ENCODE assay signal across 25 cellular contexts in genomic region chr4:177404342-177404741, GRCh38. TPM values are rescaled to one million over a fixed set of nuclear protein-coding genes. Genes with fewer than 3 reads are reported as not detected.
DNase-seq lines count a peak whose midpoint lies in the region; ATAC-seq, FAIRE-seq and TF ChIP-seq lines count a peak whose summit lies in the region.
"Had no signal": no experiment of that assay in that cellular context is flagged by ENCODE, and none has a peak within 500 bp of the region (broad histone marks: within the 10 kb centered on the region; RNA-seq: fewer than 3 reads in every experiment).

No MANE protein-coding gene starts in this region.

- POLR2A ChIA-PET in SK-N-SH (lab: Yijun Ruan, JAX) (no interaction called here), K562 (lab: Yijun Ruan, JAX) (interaction anchor here (1.0 kb wide), 1 partner anchor 19 kb away, joined by 3 read pairs; no protein-coding TSS in a partner anchor)

- TF ChIP-seq EP300 in SK-N-SH (IDR thresholded peaks at IDR 0.05; ENCODE audit: borderline replicate concordance in 1 of 2, low read depth in 1 of 2, low read length in 1 of 2) (no peak), K562 (IDR thresholded peaks at IDR 0.05; ENCODE audit: low read length) (no peak)

- no peak overlapping the region for H3K27ac Mint-ChIP-seq in GM23338
- H3K27ac Mint-ChIP-seq: B cell; CD4-positive, CD25-positive, alpha-beta regulatory T cell; CD8-positive, alpha-beta T cell; HFFc6 had no signal

- no peaks in the 10 kb centered on the region for H3K9me1 ChIP-seq in K562 (ENCODE audit: control insufficient read depth, insufficient read depth, low read length)

- no peak overlapping the region for H3K14ac ChIP-seq in neuronal stem cell (ENCODE audit: low read length)

- DNase-seq in SK-N-SH (no peak), GM23338 (ENCODE audit: low spot score) (no peak), K562 (ENCODE audit: extremely low read depth in 1 of 4, low spot score in 3 of 4) (no peak), neuronal stem cell (ENCODE audit: low spot score) (no peak), G401 (ENCODE audit: low spot score) (no peak), superior temporal gyrus (ENCODE audit: extremely low spot score) (no peak)
- DNase-seq: Caco-2; CD4-positive, CD25-positive, alpha-beta regulatory T cell; CD8-positive, alpha-beta T cell; DMS79 treated with DMSO at 0.1 percent for 48 hours; GM23248; HFFc6 had no signal

- in situ Hi-C loops in K562 (cut with MboI), result no loop called here
- in situ Hi-C loops in G401 (cut with HindIII; ENCODE audit: low sequenced_read_pairs), result no loop called here

- TF ChIP-seq RAD21 in SK-N-SH (IDR thresholded peaks at IDR 0.05; ENCODE audit: low read length) (no peak), K562 (CRISPR knock-in tag; conservative IDR thresholded peaks at IDR 0.05 in 1 of 2, IDR thresholded peaks at IDR 0.05 in 1 of 2) (no peak)

- peaks cover 17% of the 10 kb centered on the region for H3K4me1 Mint-ChIP-seq in GM23338
- H3K4me1 Mint-ChIP-seq: B cell had no signal

- H3K4me2 ChIP-seq in SK-N-SH (no peak overlapping the region), GM23338 (no peak overlapping the region), K562 (ENCODE audit: insufficient read depth, low read length) (no peak overlapping the region), neuronal stem cell (ENCODE audit: insufficient read depth, low read length, poor library complexity, severe bottlenecking) (no peak overlapping the region)
- H3K4me2 ChIP-seq: BLaER1 had no signal

- H2AK5ac ChIP-seq in neuronal stem cell (ENCODE audit: low read depth, low read length), result no peak overlapping the region

- H3K4me3 ChIP-seq in SK-N-SH (ENCODE audit: low read depth in 2 of 2, low read length in 1 of 2) (no peak overlapping the region), GM23338 (no peak overlapping the region), K562 (no peak overlapping the region), neuronal stem cell (ENCODE audit: low read length in 2 of 2) (no peak overlapping the region)
- H3K4me3 ChIP-seq: BLaER1, GM12878, GM23248, HAP-1 had no signal

- H3K27me3 ChIP-seq in SK-N-SH (ENCODE audit: insufficient read depth) (no peaks in the 10 kb centered on the region), GM23338 (ENCODE audit: insufficient read depth) (no peaks in the 10 kb centered on the region), K562 (ENCODE audit: control insufficient read depth in 2 of 2, insufficient read depth in 2 of 2, low read length in 2 of 2) (peaks cover 11 to 21% of the 10 kb centered on the region in 2 experiments; a peak in 4 of 5 replicates), neuronal stem cell (ENCODE audit: control insufficient read depth in 3 of 3, insufficient read depth in 3 of 3, low read depth in 1 of 3, low read length in 3 of 3) (no peaks in the 10 kb centered on the region)
- H3K27me3 ChIP-seq: BLaER1 had no signal

- no peaks in the 10 kb centered on the region for H3K79me2 ChIP-seq in SK-N-SH (ENCODE audit: insufficient read depth)
- H3K79me2 ChIP-seq in GM23338 (replicated peaks; ENCODE audit: insufficient read depth), result no peaks in the 10 kb centered on the region
- H3K79me2 ChIP-seq in K562 (ENCODE audit: control insufficient read depth, insufficient read depth, low read length), result no peaks in the 10 kb centered on the region

- H3K79me1 ChIP-seq in neuronal stem cell (ENCODE audit: low read depth, low read length), result no peaks in the 10 kb centered on the region

- TF ChIP-seq POLR2A in K562 (conservative IDR thresholded peaks at IDR 0.05), result no peak

- H3K4ac ChIP-seq in neuronal stem cell (ENCODE audit: low read length), result no peak overlapping the region

- H3K18ac ChIP-seq in neuronal stem cell (ENCODE audit: low read length), result no peak overlapping the region

- H2AFZ ChIP-seq in SK-N-SH (ENCODE audit: low read depth), result 0 out of 2 replicates have a peak overlapping the region, but pooled peaks have one; percentile 8
- peak overlapping the region; percentile 76; the same call in 1 of the 2 replicates for H2AFZ ChIP-seq in GM23338
- no peak overlapping the region for H2AFZ ChIP-seq in K562 (ENCODE audit: low read depth, low read length)
- peak overlapping the region; percentile 38 for H2AFZ ChIP-seq in neuronal stem cell (ENCODE audit: low read length)
- H2AFZ ChIP-seq: GM23248 had no signal

- no peaks in the 10 kb centered on the region for H4K20me1 ChIP-seq in SK-N-SH (ENCODE audit: insufficient read depth)
- no peaks in the 10 kb centered on the region for H4K20me1 ChIP-seq in GM23338 (replicated peaks; ENCODE audit: insufficient read depth)
- no peaks in the 10 kb centered on the region for H4K20me1 ChIP-seq in K562 (replicated peaks; ENCODE audit: control insufficient read depth, insufficient read depth, low read length)
- H4K20me1 ChIP-seq: BLaER1 had no signal

- H3K36me3 ChIP-seq in SK-N-SH (replicated peaks in 1 of 2; ENCODE audit: control insufficient read depth in 1 of 2, insufficient read depth in 2 of 2, low read length in 1 of 2) (no peaks in the 10 kb centered on the region), GM23338 (ENCODE audit: insufficient read depth) (no peaks in the 10 kb centered on the region), K562 (ENCODE audit: control insufficient read depth, insufficient read depth, low read length) (no peaks in the 10 kb centered on the region), neuronal stem cell (replicated peaks in 1 of 2; ENCODE audit: control insufficient read depth in 2 of 2, insufficient read depth in 2 of 2, low read length in 2 of 2) (no peaks in the 10 kb centered on the region)
- H3K36me3 ChIP-seq: BLaER1, HAP-1 had no signal

- no peak overlapping the region for H3K9ac ChIP-seq in SK-N-SH
- no peak overlapping the region for H3K9ac ChIP-seq in K562 (ENCODE audit: insufficient read depth in 1 of 2, low read depth in 2 of 2, low read length in 2 of 2)
- no peak overlapping the region for H3K9ac ChIP-seq in neuronal stem cell (ENCODE audit: low read depth, low read length, poor library complexity)
- H3K9ac ChIP-seq: BLaER1, GM23248 had no signal

- no peaks in the 10 kb centered on the region for H3F3A ChIP-seq in SK-N-SH (replicated peaks; ENCODE audit: insufficient read depth)
- no peaks in the 10 kb centered on the region for H3F3A ChIP-seq in GM23338 (replicated peaks; ENCODE audit: low read depth)

- H3K9me3 Mint-ChIP-seq in GM23338, result no peaks in the 10 kb centered on the region; the same call in 1 of the 3 replicates
- H3K9me3 Mint-ChIP-seq: CD4-positive, CD25-positive, alpha-beta regulatory T cell; CD8-positive, alpha-beta T cell; HFFc6 had no signal

- H3K27ac ChIP-seq in SK-N-SH (ENCODE audit: low read depth in 2 of 2, low read length in 1 of 2) (no peak overlapping the region), GM23338 (ENCODE audit: low read depth) (no peak overlapping the region), K562 (ENCODE audit: extremely low read depth, low read depth, low read length) (no peak overlapping the region), neuronal stem cell (replicated peaks; ENCODE audit: low read length) (no peak overlapping the region)
- H3K27ac ChIP-seq: 22Rv1, BLaER1, C4-2B, GM23248 had no signal

- no peak overlapping the region for H2BK15ac ChIP-seq in neuronal stem cell (ENCODE audit: low read length)

- H3K23ac ChIP-seq in neuronal stem cell (ENCODE audit: low read depth, low read length, poor library complexity), result no peak overlapping the region

- TF ChIP-seq CTCF in SK-N-SH (IDR thresholded peaks at IDR 0.05) (no peak), GM23338 (conservative IDR thresholded peaks at IDR 0.05; ENCODE audit: low read depth in 2 of 2) (no peak), K562 (IDR thresholded peaks at IDR 0.05 in 2 of 3, conservative IDR thresholded peaks at IDR 0.05 in 1 of 3; ENCODE audit: insufficient read depth in 2 of 3, low read depth in 1 of 3, low read length in 3 of 3) (no peak)

- H3K9me3 ChIP-seq in SK-N-SH (no peaks in the 10 kb centered on the region), K562 (replicated peaks; ENCODE audit: control insufficient read depth, insufficient read depth, low read depth, low read length) (no peaks in the 10 kb centered on the region), neuronal stem cell (replicated peaks in 1 of 2; ENCODE audit: control insufficient read depth in 2 of 2, insufficient read depth in 1 of 2, low read depth in 1 of 2, low read length in 2 of 2) (peaks cover 0 to 5% of the 10 kb centered on the region in 2 donors)
- H3K9me3 ChIP-seq: BLaER1, Caco-2, HAP-1 had no signal

- FAIRE-seq in K562 (lab: Jason Lieb, UNC), result no peak
- FAIRE-seq: A204.1, D721Med, G401.6, GM12878, GM19239, H54 had no signal

- CTCF ChIA-PET in SK-N-SH (lab: Yijun Ruan, JAX) (no interaction called here), K562 (lab: Yijun Ruan, JAX; ENCODE audit: low intra/inter-chr PET ratio) (no interaction called here)

- no peak overlapping the region for H4K8ac ChIP-seq in neuronal stem cell (ENCODE audit: low read depth, low read length)

- no peak overlapping the region for H2BK5ac ChIP-seq in neuronal stem cell (ENCODE audit: low read length)

- BruUV-seq in K562 (replicated peaks; lab: Mats Ljungman, UMichigan), result no TSS peak

- H3K4me3 Mint-ChIP-seq in GM23338, result no peak overlapping the region
- H3K4me3 Mint-ChIP-seq: B cell; CD4-positive, CD25-positive, alpha-beta regulatory T cell; CD8-positive, alpha-beta T cell; HFFc6 had no signal

- no peaks in the 10 kb centered on the region for H3K9me2 ChIP-seq in SK-N-SH
- H3K9me2 ChIP-seq in GM23338 (ENCODE audit: insufficient read depth), result peaks cover 5% of the 10 kb centered on the region; the same call in 1 of the 2 replicates

- intact Hi-C loops in K562 (cut with micrococcal nuclease), result no loop called here

- peaks cover 4% of the 10 kb centered on the region for H3K27me3 Mint-ChIP-seq in GM23338 (ENCODE audit: insufficient read depth, low read depth, poor library complexity)

- no peak overlapping the region for H2BK120ac ChIP-seq in neuronal stem cell (ENCODE audit: low read depth, low read length)

- ATAC-seq in SK-N-SH treated with all-trans-retinoic acid at 6 μM for 48 hours (no peak), GM23338 (no peak), K562 (no peak), HG02798 (IDR thresholded peaks at IDR 0.05; ENCODE audit: poor library complexity, unreplicated experiment) (no peak)
- ATAC-seq: CD8-positive, alpha-beta T cell; GM12878 had no signal

- WGBS in SK-N-SH (ENCODE audit: low lambda C conversion rate), result 52% methylated on average over 3 of the region's 3 CpGs
- WGBS in K562 (ENCODE audit: insufficient coverage, low coverage, missing lambda C conversion rate), result 0% methylated on average over 3 of the region's 3 CpGs
- no CpG with 5 or more reads among the region's 3 CpGs for WGBS in neuronal stem cell (ENCODE audit: extremely low coverage in 2 of 2, insufficient read length in 2 of 2, insufficient replicate concordance in 1 of 2), 2 donors

- no peaks in the 10 kb centered on the region; a peak in 2 of 4 replicates for H3K4me1 ChIP-seq in SK-N-SH (ENCODE audit: control insufficient read depth in 1 of 2, insufficient read depth in 2 of 2, low read depth in 1 of 2, low read length in 1 of 2)
- H3K4me1 ChIP-seq in GM23338 (ENCODE audit: insufficient read depth), result peaks cover 14% of the 10 kb centered on the region; the same call in 1 of the 2 replicates
- peaks cover 0 to 3% of the 10 kb centered on the region in 2 experiments; a peak in 1 of 5 replicates for H3K4me1 ChIP-seq in K562 (replicated peaks in 1 of 2; ENCODE audit: control insufficient read depth in 2 of 2, insufficient read depth in 2 of 2, low read length in 2 of 2)
- peaks cover 0 to 2% of the 10 kb centered on the region in 2 donors for H3K4me1 ChIP-seq in neuronal stem cell (ENCODE audit: control insufficient read depth in 2 of 2, insufficient read depth in 1 of 2, low read depth in 1 of 2, low read length in 2 of 2)
- H3K4me1 ChIP-seq: Caco-2, HAP-1 had no signal

- no peak overlapping the region for H2BK12ac ChIP-seq in neuronal stem cell (ENCODE audit: low read length)

- no peaks in the 10 kb centered on the region; the same call in 2 of the 3 replicates for H3K36me3 Mint-ChIP-seq in GM23338 (ENCODE audit: low read depth)
- H3K36me3 Mint-ChIP-seq: CD4-positive, CD25-positive, alpha-beta regulatory T cell; CD8-positive, alpha-beta T cell had no signal

- H4K91ac ChIP-seq in neuronal stem cell (ENCODE audit: low read depth, low read length, poor library complexity), result no peak overlapping the region

RNA-seq across cellular contexts. Expression of gene AGA, which starts 37.9 kb away (rescaled TPM):
- polyA plus RNA-seq in SK-N-SH (2012; rRNA removed), result 36.8 and 41.7 TPM in 2 replicates
- polyA plus RNA-seq in SK-N-SH (2012; cell fraction: cytosol; rRNA removed), result 40.6 and 43.8 TPM in 2 replicates
- polyA plus RNA-seq in SK-N-SH (2012; cell fraction: nucleus; rRNA removed), result 27.7 and 37.2 TPM in 2 replicates
- 12.8 and 26.8 TPM in 2 replicates for total RNA-seq in GM23338 (2014; rRNA removed; shearing (Covaris generic))
- 4.3 and 5.5 TPM in 2 replicates for polyA plus RNA-seq in GM23338 (2016; fragmentation: Nextera tagmentation; extraction: Ambion mirVana)
- 15.8 and 21.1 TPM in 2 replicates for total RNA-seq in K562 (2011; cell fraction: chromatin; rRNA removed; ENCODE audit: low replicate concordance)
- total RNA-seq in K562 (2011; cell fraction: nucleolus; rRNA removed), result 19.8 and 26.2 TPM in 2 replicates
- 18.2 and 22.7 TPM in 2 replicates for total RNA-seq in K562 (2011; cell fraction: nucleoplasm; rRNA removed)
- 10.4 and 12.6 TPM in 2 replicates for total RNA-seq in K562 (2014; rRNA removed)
- 12.1 and 13.1 TPM in 2 replicates for total RNA-seq in K562 (2014; rRNA removed; fragmentation: Illumina TruSeq; extraction: Trizol)
- total RNA-seq in K562 (2015; rRNA removed; fragmentation: Illumina TruSeq; extraction: Trizol), result 19.5 and 25.0 TPM in 2 replicates
- total RNA-seq in K562 (2021), result 10.0 and 10.1 TPM in 2 replicates
- 8.0 and 10.4 TPM in 2 replicates for polyA plus RNA-seq in K562 (2011; rRNA removed)
- polyA plus RNA-seq in K562 (2011; cell fraction: cytosol; rRNA removed), result 5.9 and 6.6 TPM in 2 replicates
- polyA plus RNA-seq in K562 (2011; cell fraction: nucleus; rRNA removed), result 5.1 and 5.4 TPM in 2 replicates
- polyA plus RNA-seq in K562 (2012), result 14.4 and 30.5 TPM in 2 replicates
- polyA plus RNA-seq in K562 (2014; fragmentation: Illumina TruSeq; extraction: Trizol), result 17.6 and 20.7 TPM in 2 replicates
- polyA plus RNA-seq in K562 (2014; fragmentation: Nextera tagmentation; extraction: Ambion mirVana), result 10 to 100 TPM; 16.6 to 18.1 TPM
- polyA plus RNA-seq in K562 (2014; rRNA removed), result 8.5 and 10.4 TPM in 2 replicates
- polyA minus RNA-seq in K562 (2011; rRNA and poly(A)+ RNA removed), result 11.8 and 12.8 TPM in 2 replicates
- polyA minus RNA-seq in K562 (2011; cell fraction: cytosol; rRNA and poly(A)+ RNA removed), result 7.2 and 13.2 TPM in 2 replicates
- polyA minus RNA-seq in K562 (2011; cell fraction: nucleus; rRNA and poly(A)+ RNA removed), result 5.3 and 6.4 TPM in 2 replicates
- polyA plus RNA-seq in neuronal stem cell (2013, experiment 1 of 2), result 5.7 TPM
- 6.0 TPM for polyA plus RNA-seq in neuronal stem cell (2013, experiment 2 of 2)
- 8.1 and 14.5 TPM in 2 replicates for total RNA-seq in G401 (2014; rRNA removed; shearing (Covaris generic))
